11 cellular contexts compared by ENCODE assay signal in the genomic region with DNA sequence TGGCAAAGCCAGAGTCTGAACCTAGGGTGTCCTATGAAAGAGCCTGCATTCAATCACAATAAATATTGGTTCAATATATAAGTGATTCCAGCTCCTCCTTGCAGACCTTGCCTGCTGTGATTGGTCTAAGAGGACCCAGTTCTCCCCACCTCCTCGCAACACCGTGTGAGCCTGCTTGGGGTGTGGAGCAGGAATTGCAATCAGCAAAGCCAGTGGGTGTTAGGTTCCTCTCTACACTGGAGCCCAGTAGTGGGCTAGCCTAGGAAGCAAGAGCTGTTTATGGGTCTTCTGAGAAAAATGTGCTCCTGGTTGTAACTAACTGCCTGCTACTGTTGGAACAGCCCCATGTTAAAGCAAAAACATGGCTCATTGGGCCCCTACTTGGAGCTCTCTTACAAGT. TPM values are rescaled to one million over a fixed set of nuclear protein-coding genes. Genes with fewer than 3 reads are reported as not detected.
A peak's percentile ranks its signal among the peaks of the same experiment; 100 is the strongest.
DNase-seq lines count a peak whose midpoint lies in the region; ATAC-seq, FAIRE-seq and TF ChIP-seq lines count a peak whose summit lies in the region.
"Had no signal": no experiment of that assay in that cellular context is flagged by ENCODE, and none has a peak within 500 bp of the region (broad histone marks: within the 10 kb centered on the region; RNA-seq: fewer than 3 reads in every experiment).

No MANE protein-coding gene starts in this region.

- H2BK12ac ChIP-seq in neuronal stem cell (ENCODE audit: low read length) = peak overlapping the region; percentile 69

- H4K91ac ChIP-seq in neuronal stem cell (ENCODE audit: low read depth, low read length, poor library complexity) = no peak overlapping the region

- no peak overlapping the region for H4K8ac ChIP-seq in neuronal stem cell (ENCODE audit: low read depth, low read length)

- H2BK5ac ChIP-seq in neuronal stem cell (ENCODE audit: low read length) = no peak overlapping the region

- H3K79me1 ChIP-seq in neuronal stem cell (ENCODE audit: low read depth, low read length) = no peaks in the 10 kb centered on the region

- peaks cover 0 to 2% (median 0%) of the 10 kb centered on the region in 5 experiments for H3K9me3 Mint-ChIP-seq in brain
- H3K9me3 Mint-ChIP-seq: immature natural killer cell had no signal

- H2BK15ac ChIP-seq in neuronal stem cell (ENCODE audit: low read length) = no peak overlapping the region

- H4K20me1 ChIP-seq in KMS-11 (ENCODE audit: insufficient read depth) = no peaks in the 10 kb centered on the region

- no peaks in the 10 kb centered on the region for H3K27me3 Mint-ChIP-seq in brain

- TF ChIP-seq CTCF in KMS-11 (conservative IDR thresholded peaks at IDR 0.05; ENCODE audit: low read depth, low read length) = no peak
- TF ChIP-seq CTCF in brain (conservative IDR thresholded peaks at IDR 0.05) = no peak

- peak overlapping the region; percentile 94 to 99 (median 96) for H3K27ac Mint-ChIP-seq in brain

- H3K27ac ChIP-seq in KMS-11 (peak overlapping the region; percentile 99), neuronal stem cell (replicated peaks; ENCODE audit: low read length) (peak overlapping the region; percentile 97)
- H3K27ac ChIP-seq: PC-9 had no signal

- H2AFZ ChIP-seq in KMS-11 (ENCODE audit: low read depth) (no peak overlapping the region), neuronal stem cell (ENCODE audit: low read length) (no peak overlapping the region)
- H2AFZ ChIP-seq: PC-9 had no signal

- peak overlapping the region; percentile 92; the same call in 1 of the 2 replicates for H3K9ac ChIP-seq in KMS-11
- no peak overlapping the region for H3K9ac ChIP-seq in neuronal stem cell (ENCODE audit: low read depth, low read length, poor library complexity)

- peaks cover 97% of the 10 kb centered on the region for H3K4me1 Mint-ChIP-seq in brain

- ATAC-seq in HG03039 (IDR thresholded peaks at IDR 0.05; ENCODE audit: unreplicated experiment) = no peak
- no peak for ATAC-seq in HG03460 (IDR thresholded peaks at IDR 0.05; ENCODE audit: unreplicated experiment)

- H3K27me3 ChIP-seq in KMS-11 (ENCODE audit: insufficient read depth, low read depth) (no peaks in the 10 kb centered on the region), neuronal stem cell (ENCODE audit: control insufficient read depth in 3 of 3, insufficient read depth in 3 of 3, low read depth in 1 of 3, low read length in 3 of 3) (no peaks in the 10 kb centered on the region)
- H3K27me3 ChIP-seq: upper lobe of left lung had no signal

- H3K9me3 ChIP-seq in neuronal stem cell (replicated peaks in 1 of 2; ENCODE audit: control insufficient read depth in 2 of 2, insufficient read depth in 1 of 2, low read depth in 1 of 2, low read length in 2 of 2) = no peaks in the 10 kb centered on the region
- H3K9me3 ChIP-seq: upper lobe of left lung had no signal

- H3K4me1 ChIP-seq in KMS-11 (ENCODE audit: low read depth, poor library complexity, severe bottlenecking) (peaks cover 79% of the 10 kb centered on the region), neuronal stem cell (ENCODE audit: control insufficient read depth in 2 of 2, insufficient read depth in 1 of 2, low read depth in 1 of 2, low read length in 2 of 2) (peaks cover 44 to 46% of the 10 kb centered on the region in 2 donors)

- H3K4me2 ChIP-seq in KMS-11 = peak overlapping the region; percentile 94
- H3K4me2 ChIP-seq in neuronal stem cell (ENCODE audit: insufficient read depth, low read length, poor library complexity, severe bottlenecking) = no peak overlapping the region
- H3K4me2 ChIP-seq: PC-9 had no signal

- H3K79me2 ChIP-seq in KMS-11 (ENCODE audit: insufficient read depth, low read depth) = peaks cover 18% of the 10 kb centered on the region

- DNase-seq in GM12892 (ENCODE audit: insufficient read length) (no peak), neuronal stem cell (ENCODE audit: low spot score) (no peak)
- DNase-seq in activated CD4-positive, CD25-positive, alpha-beta regulatory T cell treated with anti-CD3 and anti-CD28 coated beads, Interleukin-2, amount 50 U/mL, for 72 hours = no peak
- no peak for DNase-seq in stimulated activated CD8-positive, alpha-beta memory T cell treated with anti-CD3 and anti-CD28 coated beads, Interleukin-4, amount 100 ng/mL, for 48 hours
- DNase-seq: immature natural killer cell, PC-9, upper lobe of left lung had no signal

- no peak overlapping the region for H3K23ac ChIP-seq in neuronal stem cell (ENCODE audit: low read depth, low read length, poor library complexity)

- peak overlapping the region in 2 of 5 experiments; percentile 60 to 73 for H3K4me3 Mint-ChIP-seq in brain
- H3K4me3 Mint-ChIP-seq: immature natural killer cell had no signal

- H3K36me3 Mint-ChIP-seq in brain = no peaks in the 10 kb centered on the region

- peak overlapping the region; percentile 33 for H2BK120ac ChIP-seq in neuronal stem cell (ENCODE audit: low read depth, low read length)

- H3K36me3 ChIP-seq in KMS-11 (ENCODE audit: insufficient read depth) (no peaks in the 10 kb centered on the region), neuronal stem cell (replicated peaks in 1 of 2; ENCODE audit: control insufficient read depth in 2 of 2, insufficient read depth in 2 of 2, low read length in 2 of 2) (peaks cover 0 to 13% of the 10 kb centered on the region in 2 donors)
- H3K36me3 ChIP-seq: upper lobe of left lung had no signal

- H3K4ac ChIP-seq in neuronal stem cell (ENCODE audit: low read length) = no peak overlapping the region

- WGBS in neuronal stem cell (ENCODE audit: extremely low coverage in 2 of 2, insufficient read length in 2 of 2, insufficient replicate concordance in 1 of 2), 2 donors = no CpG with 5 or more reads among the region's 2 CpGs

- no peak overlapping the region for H2AK5ac ChIP-seq in neuronal stem cell (ENCODE audit: low read depth, low read length)

- peak overlapping the region; percentile 91 for H3K18ac ChIP-seq in neuronal stem cell (ENCODE audit: low read length)

- H3K4me3 ChIP-seq in KMS-11 (IDR thresholded peaks at IDR 0.05; ENCODE audit: insufficient read depth, low read depth, low read length) (no peak overlapping the region), neuronal stem cell (ENCODE audit: low read length in 2 of 2) (no peak overlapping the region)
- H3K4me3 ChIP-seq: PC-9, upper lobe of left lung had no signal

- no peak overlapping the region for H3K14ac ChIP-seq in neuronal stem cell (ENCODE audit: low read length)

- FAIRE-seq in GM12892 (lab: Jason Lieb, UNC) = no peak

- peak; percentile 44 for TF ChIP-seq POLR2A in GM12892 (IDR thresholded peaks at IDR 0.05; ENCODE audit: low read depth, low read length)

RNA-seq across cellular contexts. Expression of gene SELPLG, which starts 3.5 kb away (rescaled TPM):
- polyA plus RNA-seq in GM12892 (2012; ENCODE audit: missing spikeins) = 18.3 TPM
- 8.1 TPM for polyA plus RNA-seq in brain (ENCODE audit: insufficient read depth, low read depth, low replicate concordance)
- polyA plus RNA-seq in neuronal stem cell (2013, experiment 1 of 2) = 0.11 TPM
- polyA plus RNA-seq in neuronal stem cell (2013, experiment 2 of 2) = 0.15 TPM

RNA-seq across cellular contexts. Expression of gene TMEM119, which starts 39.3 kb away (rescaled TPM):
- polyA plus RNA-seq in GM12892 (2012; ENCODE audit: missing spikeins) = 0.23 TPM
- 4.6 TPM for polyA plus RNA-seq in brain (ENCODE audit: insufficient read depth, low read depth, low replicate concordance)
- 0.68 TPM for polyA plus RNA-seq in neuronal stem cell (2013, experiment 1 of 2)
- 0.73 TPM for polyA plus RNA-seq in neuronal stem cell (2013, experiment 2 of 2)
